Comparison of ENCODE assay signal across 8 cellular contexts in the genomic region with DNA sequence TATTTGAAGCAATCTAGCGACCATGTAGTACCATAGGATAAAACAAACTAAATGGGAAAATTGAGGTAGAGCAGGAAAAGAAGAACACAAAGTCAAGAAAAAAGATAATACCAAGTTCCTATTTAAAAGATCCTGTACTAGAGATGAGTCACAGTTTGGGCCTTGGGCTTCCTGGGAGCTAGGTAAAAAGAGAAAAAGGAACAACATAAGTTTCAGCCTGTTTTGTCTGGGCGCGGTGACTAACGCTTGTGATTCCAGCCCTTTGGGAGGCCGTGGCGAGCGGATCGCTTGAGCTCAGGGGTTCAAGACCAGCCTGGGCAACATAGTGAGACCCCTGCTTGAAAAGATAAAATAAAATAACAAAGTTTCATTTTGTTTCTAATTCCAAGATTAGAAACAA. TPM values are rescaled to one million over a fixed set of nuclear protein-coding genes. Genes with fewer than 3 reads are reported as not detected.
DNase-seq lines count a peak whose midpoint lies in the region; TF ChIP-seq lines count a peak whose summit lies in the region.

No MANE protein-coding gene starts in this region.

- H3K27me3 ChIP-seq in SU-DHL-6 (ENCODE audit: low read length) (no peaks in the 10 kb centered on the region), stomach smooth muscle (ENCODE audit: control insufficient read depth in 1 of 2, insufficient read depth in 2 of 2, low read length in 2 of 2) (no peaks in the 10 kb centered on the region)

- no peaks in the 10 kb centered on the region for H3K27me3 Mint-ChIP-seq in activated T-cell treated with anti-CD3 and anti-CD28 coated beads, Interleukin-2, amount 50 U/mL, for 24 hours

- intact Hi-C loops in lower leg skin (cut with DNase I; ENCODE audit: low total_unique reads): no loop called here

- peaks cover 13% of the 10 kb centered on the region for H3K36me3 Mint-ChIP-seq in activated T-cell treated with anti-CD3 and anti-CD28 coated beads, Interleukin-2, amount 50 U/mL, for 24 hours (ENCODE audit: low read depth)

- no peak for DNase-seq in activated T-cell treated with anti-CD3 and anti-CD28 coated beads, Interleukin-2, amount 50 U/mL, for 24 hours
- DNase-seq in activated T-cell treated with anti-CD3 and anti-CD28 coated beads, Interleukin-2, amount 50 U/mL, for 48 hours: no peak
- DNase-seq in fibroblast of the aortic adventitia (ENCODE audit: low read depth) (peak; percentile 12), HuH-7.5 (ENCODE audit: low spot score) (no peak), lower leg skin (ENCODE audit: low spot score in 2 of 2) (no peak), C1 segment of cervical spinal cord (lab: John Stamatoyannopoulos, UW) (no peak)

- H3K79me2 ChIP-seq in SU-DHL-6 (ENCODE audit: insufficient read depth, low read length): peaks cover 31% of the 10 kb centered on the region

- TF ChIP-seq POLR2A in lower leg skin (IDR thresholded peaks at IDR 0.05): no peak

- 67 to 86% methylated on average over 8 of the region's 8 CpGs for WGBS in lower leg skin, 2 donors

- TF ChIP-seq CTCF in SU-DHL-6 (IDR thresholded peaks at IDR 0.05; ENCODE audit: insufficient read depth, low read length, poor library complexity, severe bottlenecking) (no peak), fibroblast of the aortic adventitia (IDR thresholded peaks at IDR 0.05; ENCODE audit: insufficient read depth, low read length) (no peak), lower leg skin (IDR thresholded peaks at IDR 0.05) (no peak)

- no peaks in the 10 kb centered on the region for H3K9me2 ChIP-seq in SU-DHL-6 (replicated peaks; ENCODE audit: insufficient read depth, low read length)

- H3K9me3 Mint-ChIP-seq in activated T-cell treated with anti-CD3 and anti-CD28 coated beads, Interleukin-2, amount 50 U/mL, for 24 hours: no peaks in the 10 kb centered on the region

- H3K27ac ChIP-seq in SU-DHL-6 (ENCODE audit: low read depth, low read length) (0 out of 2 replicates have a peak overlapping the region, but pooled peaks have one; percentile 64), stomach smooth muscle (ENCODE audit: low read length) (peak overlapping the region; percentile 37)

- H3K4me1 ChIP-seq in stomach smooth muscle (ENCODE audit: control insufficient read depth, insufficient read depth, low read length): peaks cover 16% of the 10 kb centered on the region

- H3K4me2 ChIP-seq in SU-DHL-6 (ENCODE audit: low read depth, low read length, poor library complexity, severe bottlenecking): peak overlapping the region; percentile 90

- H2AFZ ChIP-seq in SU-DHL-6 (ENCODE audit: low read depth, low read length, severe bottlenecking): no peak overlapping the region

- H4K20me1 ChIP-seq in SU-DHL-6 (ENCODE audit: low read depth, low read length): no peaks in the 10 kb centered on the region

- no peaks in the 10 kb centered on the region for H3K36me3 ChIP-seq in SU-DHL-6 (ENCODE audit: low read length)
- no peaks in the 10 kb centered on the region for H3K36me3 ChIP-seq in stomach smooth muscle (ENCODE audit: control insufficient read depth in 2 of 2, insufficient read depth in 2 of 2, low read length in 2 of 2)

- no peak overlapping the region for H3K4me3 ChIP-seq in SU-DHL-6 (ENCODE audit: insufficient read depth, low read length, poor library complexity, severe bottlenecking)
- H3K4me3 ChIP-seq in fibroblast of the aortic adventitia (ENCODE audit: low read depth, low read length): peak overlapping the region; percentile 69
- H3K4me3 ChIP-seq in stomach smooth muscle (ENCODE audit: low read length in 2 of 2): peak overlapping the region; percentile 78 to 86
- H3K4me3 ChIP-seq in lower leg skin (ENCODE audit: low read depth, poor library complexity, severe bottlenecking): no peak overlapping the region

- H3K4me3 Mint-ChIP-seq in activated T-cell treated with anti-CD3 and anti-CD28 coated beads, Interleukin-2, amount 50 U/mL, for 24 hours: peak overlapping the region; percentile 88

- H3K27ac Mint-ChIP-seq in activated T-cell treated with anti-CD3 and anti-CD28 coated beads, Interleukin-2, amount 50 U/mL, for 24 hours: peak overlapping the region; percentile 85

- H3K9me3 ChIP-seq in SU-DHL-6 (ENCODE audit: insufficient read depth, low read length) (no peaks in the 10 kb centered on the region), stomach smooth muscle (ENCODE audit: control insufficient read depth in 2 of 2, low read length in 2 of 2) (no peaks in the 10 kb centered on the region)

- peak overlapping the region; percentile 71; the same call in 1 of the 2 replicates for H3K9ac ChIP-seq in SU-DHL-6 (ENCODE audit: low read length)
- peak overlapping the region in 1 of 2 donors; percentile 86 for H3K9ac ChIP-seq in stomach smooth muscle (ENCODE audit: low read length in 2 of 2)

- peaks cover 35% of the 10 kb centered on the region for H3F3A ChIP-seq in SU-DHL-6 (ENCODE audit: insufficient read depth)

- H3K4me1 Mint-ChIP-seq in activated T-cell treated with anti-CD3 and anti-CD28 coated beads, Interleukin-2, amount 50 U/mL, for 24 hours (ENCODE audit: low read depth): peaks cover 60% of the 10 kb centered on the region

RNA-seq across cellular contexts. Expression of a gene that starts 14.0 kb away (rescaled TPM):
- 0.18 TPM in 1 of 2 replicates, not detected in the other for total RNA-seq in fibroblast of the aortic adventitia (ENCODE audit: low replicate concordance)
- total RNA-seq in lower leg skin: under 1 TPM in 3 of 4 donors, not detected in 1; 0.12 to 0.52 (median 0.23) TPM

RNA-seq across cellular contexts. Expression of a gene that starts 15.8 kb away (rescaled TPM):
- 50.9 and 103 TPM in 2 replicates for total RNA-seq in fibroblast of the aortic adventitia (ENCODE audit: low replicate concordance)
- 10 to 100 TPM in 2 of 4 donors, 1 to 10 TPM in 2; 4.8 to 14.5 (median 11.2) TPM for total RNA-seq in lower leg skin

Comparison
In these comparisons a context has a peak if more than half of its experiments do, and no peak if none do; other contexts are left out.
1. H3K4me3 ChIP-seq: peak in fibroblast of the aortic adventitia (single experiment) and stomach smooth muscle (2 of 2); none in SU-DHL-6 (single experiment) and lower leg skin (single experiment).